24 cellular contexts compared by ENCODE assay signal in the genomic region with DNA sequence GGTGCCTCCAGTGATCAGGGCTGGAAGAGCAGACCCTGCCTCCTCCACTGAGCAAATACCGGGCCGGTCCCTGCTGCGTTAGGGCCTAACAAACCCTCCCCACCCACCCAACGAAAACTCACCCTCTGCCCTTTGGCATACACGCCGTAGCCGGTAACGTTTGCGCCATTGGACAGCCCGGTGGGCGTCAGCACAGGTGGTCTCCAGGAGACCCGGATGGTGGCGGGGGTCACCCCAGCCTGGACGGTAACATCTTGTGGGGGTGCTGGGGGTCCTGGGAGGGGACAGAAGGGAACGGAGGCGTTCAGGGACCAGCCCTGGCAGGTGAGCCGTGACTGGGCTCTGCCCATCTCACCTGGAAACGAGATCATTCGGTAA.
"Had no signal": no experiment of that assay in that cellular context is flagged by ENCODE, and none has a peak within 500 bp of the region (broad histone marks: within the 10 kb centered on the region; RNA-seq: fewer than 3 reads in every experiment).

No MANE protein-coding gene starts in this region.

- H3K36me3 ChIP-seq: brain microvascular endothelial cell, cardiac muscle cell, MG63, SJSA1 had no signal

- ATAC-seq: activated CD4-positive, CD25-positive, alpha-beta regulatory T cell treated with anti-CD3 and anti-CD28 coated beads, Interleukin-2, amount 50 U/mL, for 24 hours; activated CD8-positive, alpha-beta T cell treated with anti-CD3 and anti-CD28 coated beads for 36 hours; SK-N-SH treated with all-trans-retinoic acid at 6 μM for 48 hours had no signal

- H3K9me3 ChIP-seq: MG63 had no signal

- H3K4me3 ChIP-seq: cardiac muscle cell, MG63, SJSA1 had no signal

- DNase-seq: activated CD4-positive, alpha-beta T cell treated with anti-CD3 and anti-CD28 coated beads for 4 hours; activated CD8-positive, alpha-beta T cell treated with anti-CD3 and anti-CD28 coated beads for 36 hours; activated gamma-delta T cell; activated naive CD4-positive, alpha-beta T cell treated with anti-CD3 and anti-CD28 coated beads for 36 hours; activated T-cell treated with anti-CD3 and anti-CD28 coated beads, Interleukin-2, amount 50 U/mL, for 24 hours; brain microvascular endothelial cell; MG63; MV-4-11; NCI-H1092 treated with DMSO at 0.1 percent for 48 hours; NCI-H1417 treated with DMSO at 0.1 percent for 48 hours; NCI-H1694; NCI-H2029; NCI-H345; NCI-H510A; NCI-H526 treated with DMSO at 0.1 percent for 48 hours; NK-92 treated with Interleukin-12 subunit alpha and Interleukin-12 subunit beta, amount 100 ng/mL, for 24 hours; OCI-M1; RPMI8226; SHP77; SW 1271 had no signal

- H3K27me3 ChIP-seq: brain microvascular endothelial cell, cardiac muscle cell, MG63, SJSA1 had no signal

- H3K27ac ChIP-seq: brain microvascular endothelial cell, cardiac muscle cell, SJSA1 had no signal

- H3K4me1 ChIP-seq: SJSA1 had no signal
